12 cellular contexts compared by ENCODE assay signal in the genomic region with DNA sequence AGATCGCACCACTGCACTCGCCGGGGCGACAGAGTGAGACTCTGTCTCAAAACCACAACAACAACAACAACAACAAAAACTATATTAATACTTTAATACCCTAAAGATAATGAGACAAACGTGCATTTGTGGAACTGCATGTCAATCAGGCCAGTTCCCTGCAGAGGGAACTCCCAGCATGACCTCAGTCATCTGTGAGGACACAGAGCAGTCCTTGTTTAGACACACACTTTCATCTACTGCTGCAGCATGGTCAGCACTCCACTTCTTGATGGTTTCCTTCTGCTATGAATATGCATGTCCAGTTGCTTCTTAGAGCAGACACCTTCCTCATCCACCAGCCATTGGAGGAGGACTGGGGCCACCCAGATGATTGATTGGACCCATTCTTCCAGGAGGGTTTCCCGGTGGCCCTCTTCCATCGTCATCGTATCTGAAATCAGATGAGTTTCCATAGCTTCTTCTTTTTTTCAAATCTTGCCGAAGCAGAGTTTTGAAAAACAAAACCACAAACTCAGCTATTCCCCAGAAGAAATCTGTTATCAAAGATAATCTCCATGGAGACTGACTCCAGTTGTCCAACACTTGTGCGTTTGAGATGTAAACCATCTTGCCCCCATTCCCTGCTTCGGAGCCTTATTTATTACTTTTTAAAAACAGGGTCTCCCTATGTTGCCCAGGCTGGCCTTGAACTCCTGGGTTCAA. TPM values are rescaled to one million over a fixed set of nuclear protein-coding genes. Genes with fewer than 3 reads are reported as not detected.
DNase-seq lines count a peak whose midpoint lies in the region; ATAC-seq, FAIRE-seq and TF ChIP-seq lines count a peak whose summit lies in the region.
"Had no signal": no experiment of that assay in that cellular context is flagged by ENCODE, and none has a peak within 500 bp of the region (broad histone marks: within the 10 kb centered on the region; RNA-seq: fewer than 3 reads in every experiment).

No MANE protein-coding gene starts in this region.

- H3K27ac ChIP-seq in psoas muscle, result no peak overlapping the region
- H3K27ac ChIP-seq in prostate gland, result no peak overlapping the region
- H3K27ac ChIP-seq: epithelial cell of prostate, RWPE1 had no signal

- no peak for ATAC-seq in T-cell (replicated peaks in 1 of 4)
- ATAC-seq in psoas muscle, result no peak

- TF ChIP-seq CTCF in psoas muscle (IDR thresholded peaks at IDR 0.05), result no peak
- TF ChIP-seq CTCF in prostate gland (IDR thresholded peaks at IDR 0.05), result no peak

- H3K36me3 ChIP-seq in psoas muscle (ENCODE audit: insufficient read depth in 1 of 2, low read depth in 1 of 2), result peaks cover 0 to 24% of the 10 kb centered on the region in 2 donors
- no peaks in the 10 kb centered on the region for H3K36me3 ChIP-seq in prostate gland

- no peak overlapping the region for H3K27ac Mint-ChIP-seq in T-cell

- TF ChIP-seq POLR2A in GM12891 (IDR thresholded peaks at IDR 0.05; ENCODE audit: low read depth, low read length), result no peak
- TF ChIP-seq POLR2A in prostate gland (IDR thresholded peaks at IDR 0.05), result no peak

- peaks cover 4 to 18% (median 18%) of the 10 kb centered on the region in 3 donors for H3K9me3 Mint-ChIP-seq in T-cell

- WGBS in psoas muscle, 3 donors, result 82% methylated on average over 11 of the region's 11 CpGs
- 64% methylated on average over 11 of the region's 11 CpGs for WGBS in prostate gland

- FAIRE-seq in GM12891 (lab: Jason Lieb, UNC), result no peak
- FAIRE-seq: D721Med had no signal

- no peaks in the 10 kb centered on the region for H3K27me3 ChIP-seq in psoas muscle (ENCODE audit: insufficient read depth in 3 of 3, low read length in 2 of 3)
- H3K27me3 ChIP-seq in prostate gland (replicated peaks; ENCODE audit: insufficient read depth), result no peaks in the 10 kb centered on the region

- H3K4me1 ChIP-seq in psoas muscle, result peaks cover 3% of the 10 kb centered on the region
- H3K4me1 ChIP-seq in prostate gland (replicated peaks), result no peaks in the 10 kb centered on the region

- POLR2A ChIA-PET in T-cell (lab: Charles Lee), result interaction anchor here in 1 of 2 donors (0.5 kb wide), 1 partner anchor 376 kb away, joined by 3 read pairs; no protein-coding TSS in a partner anchor

- intact Hi-C loops in head of caudate nucleus (cut with DNase I), result no loop called here
- intact Hi-C loops in psoas muscle (cut with DNase I), result loop anchor here in 1 of 2 donors (5.0 kb wide), 1 partner anchor 36 kb away; the partner anchor contains the start of gene ZFP30
- intact Hi-C loops in prostate gland (cut with DNase I), result loop anchor here (5.0 kb wide), 1 partner anchor 36 kb away; the partner anchor contains the start of gene ZFP30

- peak; percentile 3 for DNase-seq in GF-D8 (lab: John Stamatoyannopoulos, UW)
- no peak for DNase-seq in T-cell
- peak in 31 of 42 donors; percentile 13 to 77 (median 39) for DNase-seq in head of caudate nucleus
- DNase-seq in psoas muscle, result no peak
- DNase-seq in GM12891 (ENCODE audit: insufficient read length, low spot score), result no peak
- no peak for DNase-seq in prostate gland (ENCODE audit: low spot score)
- DNase-seq in cerebellar cortex (ENCODE audit: low spot score), result no peak
- DNase-seq: mammary epithelial cell, NCI-H1105 treated with DMSO at 0.1 percent for 48 hours had no signal

- CTCF ChIA-PET in T-cell (lab: Charles Lee), result no interaction called here

- peak overlapping the region; percentile 13 to 93 (median 92) for H3K4me3 Mint-ChIP-seq in T-cell

- H3K36me3 Mint-ChIP-seq in T-cell, result peaks cover 21% of the 10 kb centered on the region

- peaks cover 12% of the 10 kb centered on the region for H3K9me3 ChIP-seq in psoas muscle
- no peaks in the 10 kb centered on the region for H3K9me3 ChIP-seq in prostate gland

- H3K27me3 Mint-ChIP-seq in T-cell, result no peaks in the 10 kb centered on the region

- H3K4me3 ChIP-seq in psoas muscle (peak overlapping the region; percentile 72), prostate gland (no peak overlapping the region)

- peaks cover 12 to 13% (median 12%) of the 10 kb centered on the region in 3 donors for H3K4me1 Mint-ChIP-seq in T-cell

TF ChIP-seq in GM12891, 5 proteins besides CTCF, POLR2A, EP300 and RAD21:
- TF ChIP-seq TAF1 (IDR thresholded peaks at IDR 0.05; ENCODE audit: low read depth, low read length) (no peak), SPI1 (IDR thresholded peaks at IDR 0.05; ENCODE audit: low read depth, low read length) (no peak), POLR2AphosphoS5 (IDR thresholded peaks at IDR 0.05; ENCODE audit: low read depth, low read length) (no peak), PAX5 (IDR thresholded peaks at IDR 0.05; ENCODE audit: insufficient read depth, low read length, severe bottlenecking) (no peak), POU2F2 (IDR thresholded peaks at IDR 0.05; ENCODE audit: low read depth, low read length) (no peak)

RNA-seq across cellular contexts. Expression of gene ZNF607, which starts 26.5 kb away (rescaled TPM):
- 10 to 100 TPM in 2 of 5 donors, 1 to 10 TPM in 3; 5.3 to 14.7 (median 8.6) TPM for total RNA-seq in T-cell
- total RNA-seq in psoas muscle, result 1 to 10 TPM; 1.2 to 5.8 (median 1.9) TPM
- 1 to 10 TPM; 1.4 to 3.5 (median 1.5) TPM for polyA plus RNA-seq in psoas muscle
- polyA plus RNA-seq in GM12891 (2012; ENCODE audit: low read depth, missing spikeins), result 1.5 TPM
- total RNA-seq in prostate gland, result 1 to 10 TPM; 5.6 to 6.5 TPM

RNA-seq across cellular contexts. Expression of gene ZFP30, which starts 37.8 kb away (rescaled TPM):
- total RNA-seq in T-cell (10 to 100 TPM in 4 of 5 donors, 1 to 10 TPM in 1; 7.7 to 17.4 (median 15.0) TPM), psoas muscle (1 to 10 TPM; 3.2 to 6.8 (median 5.1) TPM), prostate gland (1 to 10 TPM; 5.7 to 6.8 TPM)
- 1 to 10 TPM; 1.0 to 5.6 (median 1.6) TPM for polyA plus RNA-seq in psoas muscle
- 2.0 TPM for polyA plus RNA-seq in GM12891 (2012; ENCODE audit: low read depth, missing spikeins)

Comparison
In these comparisons a context has a peak if more than half of its experiments do, and no peak if none do; other contexts are left out.
1. DNase-seq: peak in GF-D8 (single experiment) and head of caudate nucleus (31 of 42); none in T-cell (0 of 34), psoas muscle (0 of 2), GM12891 (single experiment), prostate gland (single experiment) and cerebellar cortex (single experiment).